ENCODE assay signal across 8 cellular contexts in genomic region chr11:67409261-67409666, GRCh38. TPM values are rescaled to one million over a fixed set of nuclear protein-coding genes. Genes with fewer than 3 reads are reported as not detected.
DNase-seq lines count a peak whose midpoint lies in the region; ATAC-seq and TF ChIP-seq lines count a peak whose summit lies in the region.

No MANE protein-coding gene starts in this region.

- H3K9me3 Mint-ChIP-seq in activated naive CD8-positive, alpha-beta T cell treated with anti-CD3 and anti-CD28 coated beads, Interleukin-2, amount 10 ng/mL, durations not matched to agents 7 days and 5 days = no peaks in the 10 kb centered on the region

- peak; percentile 69 for ATAC-seq in activated naive CD8-positive, alpha-beta T cell treated with anti-CD3 and anti-CD28 coated beads, Interleukin-2, amount 10 ng/mL, durations not matched to agents 7 days and 5 days (ENCODE audit: low read depth)
- no peak for ATAC-seq in psoas muscle

- H3K27me3 ChIP-seq in OCI-LY1 (ENCODE audit: insufficient read depth, low read length) = no peaks in the 10 kb centered on the region
- peaks cover 0 to 32% (median 11%) of the 10 kb centered on the region in 3 donors for H3K27me3 ChIP-seq in psoas muscle (ENCODE audit: insufficient read depth in 3 of 3, low read length in 2 of 3)

- H4K20me1 ChIP-seq in OCI-LY1 (ENCODE audit: insufficient read depth, low read length) = no peaks in the 10 kb centered on the region

- peak overlapping the region; percentile 94 for H3K9ac ChIP-seq in OCI-LY1 (ENCODE audit: low read length)

- H3K27ac ChIP-seq in OCI-LY1 (ENCODE audit: low read depth, low read length, poor library complexity, severe bottlenecking) (peak overlapping the region; percentile 93), psoas muscle (no peak overlapping the region)

- no peaks in the 10 kb centered on the region for H3K9me2 ChIP-seq in OCI-LY1 (ENCODE audit: low read depth, low read length)

- H2AFZ ChIP-seq in OCI-LY1 (ENCODE audit: low read length) = no peak overlapping the region

- peak overlapping the region; percentile 98 for H3K4me3 Mint-ChIP-seq in activated naive CD8-positive, alpha-beta T cell treated with anti-CD3 and anti-CD28 coated beads, Interleukin-2, amount 10 ng/mL, durations not matched to agents 7 days and 5 days

- no peaks in the 10 kb centered on the region for H3K27me3 Mint-ChIP-seq in activated naive CD8-positive, alpha-beta T cell treated with anti-CD3 and anti-CD28 coated beads, Interleukin-2, amount 10 ng/mL, durations not matched to agents 7 days and 5 days

- H3F3A ChIP-seq in OCI-LY1 (ENCODE audit: insufficient read depth, low read length) = no peaks in the 10 kb centered on the region

- no peaks in the 10 kb centered on the region for H3K9me3 ChIP-seq in OCI-LY1 (ENCODE audit: low read length)
- no peaks in the 10 kb centered on the region for H3K9me3 ChIP-seq in psoas muscle

- no peaks in the 10 kb centered on the region for H3K79me2 ChIP-seq in OCI-LY1 (ENCODE audit: insufficient read depth, low read length)

- peak; percentile 77 for DNase-seq in GM19240 (ENCODE audit: insufficient read length, low spot score)
- peak; percentile 86 for DNase-seq in activated naive CD8-positive, alpha-beta T cell treated with anti-CD3 and anti-CD28 coated beads, Interleukin-2, amount 10 ng/mL, durations not matched to agents 7 days and 5 days
- peak; percentile 39 for DNase-seq in stimulated activated naive CD4-positive, alpha-beta T cell treated with Interleukin-2 at 50 U/mL for 16 hours (lab: John Stamatoyannopoulos, UW)
- no peak for DNase-seq in NOMO-1 treated with DMSO at 0.1 percent for 48 hours (lab: John Stamatoyannopoulos, UW; ENCODE audit: unreplicated experiment)
- DNase-seq in COR-L47 (lab: John Stamatoyannopoulos, UW) = no peak
- DNase-seq in cerebellar nuclear complex (lab: John Stamatoyannopoulos, UW) = no peak
- no peak for DNase-seq in psoas muscle

- intact Hi-C loops in psoas muscle (cut with DNase I) = no loop called here

- H3K36me3 ChIP-seq in OCI-LY1 (ENCODE audit: insufficient read depth, low read length) (peaks cover 22% of the 10 kb centered on the region; the same call in 1 of the 2 replicates), psoas muscle (ENCODE audit: insufficient read depth in 1 of 2, low read depth in 1 of 2) (no peaks in the 10 kb centered on the region)

- TF ChIP-seq CTCF in OCI-LY1 (IDR thresholded peaks at IDR 0.05; ENCODE audit: low read length) = no peak
- no peak for TF ChIP-seq CTCF in psoas muscle (IDR thresholded peaks at IDR 0.05)

- H3K27ac Mint-ChIP-seq in activated naive CD8-positive, alpha-beta T cell treated with anti-CD3 and anti-CD28 coated beads, Interleukin-2, amount 10 ng/mL, durations not matched to agents 7 days and 5 days = peak overlapping the region; percentile 95

- peaks cover 80% of the 10 kb centered on the region for H3K4me1 ChIP-seq in OCI-LY1 (ENCODE audit: insufficient read depth, low read length, severe bottlenecking)
- H3K4me1 ChIP-seq in psoas muscle = no peaks in the 10 kb centered on the region

- H3K4me2 ChIP-seq in OCI-LY1 (ENCODE audit: low read length) = peak overlapping the region; percentile 89

- H3K4me1 Mint-ChIP-seq in activated naive CD8-positive, alpha-beta T cell treated with anti-CD3 and anti-CD28 coated beads, Interleukin-2, amount 10 ng/mL, durations not matched to agents 7 days and 5 days = peaks cover 67% of the 10 kb centered on the region

- H3K36me3 Mint-ChIP-seq in activated naive CD8-positive, alpha-beta T cell treated with anti-CD3 and anti-CD28 coated beads, Interleukin-2, amount 10 ng/mL, durations not matched to agents 7 days and 5 days = peaks cover 38% of the 10 kb centered on the region

- H3K4me3 ChIP-seq in OCI-LY1 (ENCODE audit: low read depth, low read length, poor library complexity, severe bottlenecking) (peak overlapping the region; percentile 30), psoas muscle (no peak overlapping the region)

- POLR2A ChIA-PET in activated naive CD8-positive, alpha-beta T cell treated with anti-CD3 and anti-CD28 coated beads, Interleukin-2, amount 10 ng/mL, durations not matched to agents 7 days and 5 days (lab: Charles Lee) = interaction anchor here (0.6 to 3.5 kb wide), 19 partner anchors 9 to 141 kb away, joined by 3 to 181 read pairs (median 5); partner anchors contain the start of genes AIP, ANKRD13D, CORO1B and POLD4

- 33 to 58% (median 47%) methylated on average over 24 of the region's 24 CpGs for WGBS in psoas muscle, 3 donors

RNA-seq across cellular contexts. Expression of gene TBC1D10C, which starts 5.4 kb away (rescaled TPM):
- total RNA-seq in activated naive CD8-positive, alpha-beta T cell treated with anti-CD3 and anti-CD28 coated beads, Interleukin-2, amount 10 ng/mL, durations not matched to agents 7 days and 5 days = 100 to 1,000 TPM; 359 to 367 TPM
- total RNA-seq in psoas muscle = 1 to 10 TPM in 3 of 4 donors, under 1 TPM in 1; 0.65 to 1.6 (median 1.2) TPM
- polyA plus RNA-seq in psoas muscle = under 1 TPM; 0.25 to 0.52 (median 0.34) TPM

RNA-seq across cellular contexts. Expression of gene CARNS1, which starts 6.2 kb away (rescaled TPM):
- 1 to 10 TPM; 5.5 to 5.6 TPM for total RNA-seq in activated naive CD8-positive, alpha-beta T cell treated with anti-CD3 and anti-CD28 coated beads, Interleukin-2, amount 10 ng/mL, durations not matched to agents 7 days and 5 days
- 10 to 100 TPM in 2 of 4 donors, 1 to 10 TPM in 2; 7.0 to 27.5 (median 10.0) TPM for total RNA-seq in psoas muscle
- polyA plus RNA-seq in psoas muscle = 1 to 10 TPM; 2.1 to 5.9 (median 4.2) TPM

RNA-seq across cellular contexts. Expression of gene PPP1CA, which starts 7.6 kb away (rescaled TPM):
- total RNA-seq in activated naive CD8-positive, alpha-beta T cell treated with anti-CD3 and anti-CD28 coated beads, Interleukin-2, amount 10 ng/mL, durations not matched to agents 7 days and 5 days = 100 to 1,000 TPM; 290 to 311 TPM
- total RNA-seq in psoas muscle = 100 to 1,000 TPM in 1 of 4 donors, 10 to 100 TPM in 3; 72.6 to 113 (median 86.6) TPM
- 100 to 1,000 TPM; 108 to 191 (median 147) TPM for polyA plus RNA-seq in psoas muscle

RNA-seq across cellular contexts. Expression of gene RAD9A, which starts 17.5 kb away (rescaled TPM):
- total RNA-seq in activated naive CD8-positive, alpha-beta T cell treated with anti-CD3 and anti-CD28 coated beads, Interleukin-2, amount 10 ng/mL, durations not matched to agents 7 days and 5 days = 10 to 100 TPM; 65.3 to 67.1 TPM
- 1 to 10 TPM; 1.8 to 6.7 (median 5.8) TPM for total RNA-seq in psoas muscle
- 10 to 100 TPM in 2 of 3 donors, 1 to 10 TPM in 1; 7.1 to 12.3 (median 10.1) TPM for polyA plus RNA-seq in psoas muscle

RNA-seq across cellular contexts. Expression of gene RPS6KB2, which starts 19.0 kb away (rescaled TPM):
- total RNA-seq in activated naive CD8-positive, alpha-beta T cell treated with anti-CD3 and anti-CD28 coated beads, Interleukin-2, amount 10 ng/mL, durations not matched to agents 7 days and 5 days = 10 to 100 TPM; 69.0 to 71.4 TPM
- 10 to 100 TPM; 23.1 to 34.3 (median 26.8) TPM for total RNA-seq in psoas muscle
- polyA plus RNA-seq in psoas muscle = 10 to 100 TPM; 25.6 to 64.6 (median 33.1) TPM

Comparison
In these comparisons a context has a peak if more than half of its experiments do, and no peak if none do; other contexts are left out.
1. DNase-seq: peak in GM19240 (single experiment), activated naive CD8-positive, alpha-beta T cell treated with anti-CD3 and anti-CD28 coated beads, Interleukin-2, amount 10 ng/mL, durations not matched to agents 7 days and 5 days (single experiment) and stimulated activated naive CD4-positive, alpha-beta T cell treated with Interleukin-2 at 50 U/mL for 16 hours (single experiment); none in NOMO-1 treated with DMSO at 0.1 percent for 48 hours (single experiment), COR-L47 (single experiment), cerebellar nuclear complex (0 of 2) and psoas muscle (0 of 2).
2. RNA of gene TBC1D10C, which starts 5.4 kb away (total RNA-seq): 359 to 367 TPM in activated naive CD8-positive, alpha-beta T cell treated with anti-CD3 and anti-CD28 coated beads, Interleukin-2, amount 10 ng/mL, durations not matched to agents 7 days and 5 days; 0.65 to 1.6 TPM in psoas muscle; every median in the first group is over 100 times any median in the second.